Comparison of ENCODE assay signal across 11 cellular contexts in the genomic region with DNA sequence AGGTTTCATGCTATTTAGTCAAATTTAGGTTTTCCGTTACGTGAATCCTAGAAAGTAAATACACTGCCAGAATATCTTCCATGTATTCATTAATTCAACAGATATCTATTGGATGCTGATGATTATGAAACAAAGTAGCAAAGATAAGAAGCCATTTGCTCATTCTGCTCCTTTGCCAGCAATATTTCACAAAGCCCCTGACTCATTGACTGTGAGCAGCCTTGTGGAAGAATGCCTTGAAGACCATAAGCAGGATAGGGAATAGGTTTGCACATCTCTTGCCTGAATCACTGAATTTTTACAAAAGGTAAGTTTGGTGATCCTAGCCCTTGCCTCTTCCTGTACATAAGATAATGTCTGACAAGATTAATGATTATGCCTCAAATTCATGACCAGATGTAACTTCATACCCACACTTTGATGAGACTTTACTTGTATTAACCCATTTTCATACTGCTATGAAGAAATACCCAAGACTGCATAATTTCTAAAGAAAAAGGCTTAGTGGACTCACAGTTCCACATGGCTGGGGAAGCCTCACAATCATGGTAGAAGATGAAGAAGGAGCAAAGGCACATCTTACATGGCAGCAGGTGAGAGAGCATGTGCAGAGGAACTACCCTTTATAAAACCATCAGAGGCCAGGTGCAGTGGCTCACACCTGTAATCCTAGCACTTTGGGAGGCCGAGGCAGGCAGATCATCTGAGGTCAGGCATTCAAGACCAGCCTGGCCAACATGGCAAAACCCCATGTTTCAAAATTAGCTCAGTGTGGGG. TPM values are rescaled to one million over a fixed set of nuclear protein-coding genes. Genes with fewer than 3 reads are reported as not detected.
DNase-seq lines count a peak whose midpoint lies in the region; ATAC-seq, FAIRE-seq and TF ChIP-seq lines count a peak whose summit lies in the region.
"Had no signal": no experiment of that assay in that cellular context is flagged by ENCODE, and none has a peak within 500 bp of the region (broad histone marks: within the 10 kb centered on the region; RNA-seq: fewer than 3 reads in every experiment).

No MANE protein-coding gene starts in this region.

- ATAC-seq in WTC11 = no peak
- ATAC-seq: gastroesophageal sphincter had no signal

- POLR2A ChIA-PET in WTC11 (lab: Charles Lee) = no interaction called here

- CTCF ChIA-PET in WTC11 (lab: Charles Lee) = no interaction called here

- peaks cover 17% of the 10 kb centered on the region for H3K36me3 Mint-ChIP-seq in activated naive CD4-positive, alpha-beta T cell treated with anti-CD3 and anti-CD28 coated beads, Interleukin-2, amount 50 U/mL, for 24 hours
- peaks cover 27% of the 10 kb centered on the region for H3K36me3 Mint-ChIP-seq in WTC11

- no peak overlapping the region for H3K4me3 ChIP-seq in foreskin fibroblast (ENCODE audit: low read depth in 1 of 2, low read length in 2 of 2)

- FAIRE-seq in D721Med (lab: Jason Lieb, UNC) = no peak
- FAIRE-seq: GM18507 had no signal

- H3K9me3 Mint-ChIP-seq in activated naive CD4-positive, alpha-beta T cell treated with anti-CD3 and anti-CD28 coated beads, Interleukin-2, amount 50 U/mL, for 24 hours = peaks cover 5% of the 10 kb centered on the region
- peaks cover 17% of the 10 kb centered on the region for H3K9me3 Mint-ChIP-seq in WTC11

- DNase-seq in activated naive CD4-positive, alpha-beta T cell treated with anti-CD3 and anti-CD28 coated beads, Interleukin-2, amount 50 U/mL, for 16 hours = no peak
- no peak for DNase-seq in WTC11 (ENCODE audit: low spot score)
- DNase-seq in foreskin fibroblast = peak; percentile 54 to 67
- DNase-seq in stromal cell of bone marrow (ENCODE audit: low read depth) = peak; percentile 55
- DNase-seq in D721Med (ENCODE audit: insufficient read length, low spot score) = no peak
- DNase-seq in NCI-H2196 treated with DMSO at 0.1 percent for 48 hours (lab: John Stamatoyannopoulos, UW; ENCODE audit: unreplicated experiment) = no peak
- no peak for DNase-seq in NOMO-1 treated with DMSO at 0.1 percent for 48 hours (lab: John Stamatoyannopoulos, UW; ENCODE audit: unreplicated experiment)
- DNase-seq: amniotic stem cell had no signal

- peak overlapping the region; percentile 63 for H3K4me3 Mint-ChIP-seq in activated naive CD4-positive, alpha-beta T cell treated with anti-CD3 and anti-CD28 coated beads, Interleukin-2, amount 50 U/mL, for 24 hours
- peak overlapping the region; percentile 97 for H3K4me3 Mint-ChIP-seq in WTC11

- peaks cover 36% of the 10 kb centered on the region for H3K4me1 Mint-ChIP-seq in activated naive CD4-positive, alpha-beta T cell treated with anti-CD3 and anti-CD28 coated beads, Interleukin-2, amount 50 U/mL, for 24 hours
- H3K4me1 Mint-ChIP-seq in WTC11 = peaks cover 29% of the 10 kb centered on the region

- H3K27me3 Mint-ChIP-seq in activated naive CD4-positive, alpha-beta T cell treated with anti-CD3 and anti-CD28 coated beads, Interleukin-2, amount 50 U/mL, for 24 hours = no peaks in the 10 kb centered on the region
- no peaks in the 10 kb centered on the region for H3K27me3 Mint-ChIP-seq in WTC11 (ENCODE audit: low read depth)

- peak overlapping the region; percentile 43 for H3K27ac Mint-ChIP-seq in activated naive CD4-positive, alpha-beta T cell treated with anti-CD3 and anti-CD28 coated beads, Interleukin-2, amount 50 U/mL, for 24 hours
- H3K27ac Mint-ChIP-seq in WTC11 = no peak overlapping the region

- TF ChIP-seq CTCF in WTC11 (IDR thresholded peaks at IDR 0.05) (no peak), foreskin fibroblast (IDR thresholded peaks at IDR 0.05; ENCODE audit: low read depth, low read length) (no peak), D721Med (IDR thresholded peaks at IDR 0.05; ENCODE audit: insufficient read depth, missing control alignments) (no peak)

TF ChIP-seq in WTC11, 78 proteins besides CTCF, POLR2A, EP300 and RAD21:
- TF ChIP-seq RORB (CRISPR knock-in tag; IDR thresholded peaks at IDR 0.05) (no peak), HMGA2 (CRISPR knock-in tag; IDR thresholded peaks at IDR 0.05) (no peak), CBFB (CRISPR knock-in tag; IDR thresholded peaks at IDR 0.05; ENCODE audit: low read depth) (no peak), ATF1 (CRISPR knock-in tag; IDR thresholded peaks at IDR 0.05) (no peak), SMAD3 (CRISPR knock-in tag; IDR thresholded peaks at IDR 0.05; ENCODE audit: borderline replicate concordance) (no peak), GABPB1 (CRISPR knock-in tag; IDR thresholded peaks at IDR 0.05) (no peak), TEAD4 (CRISPR knock-in tag; IDR thresholded peaks at IDR 0.05) (no peak), TEAD1 (CRISPR knock-in tag; IDR thresholded peaks at IDR 0.05) (no peak)
- TF ChIP-seq, protein P1, sequence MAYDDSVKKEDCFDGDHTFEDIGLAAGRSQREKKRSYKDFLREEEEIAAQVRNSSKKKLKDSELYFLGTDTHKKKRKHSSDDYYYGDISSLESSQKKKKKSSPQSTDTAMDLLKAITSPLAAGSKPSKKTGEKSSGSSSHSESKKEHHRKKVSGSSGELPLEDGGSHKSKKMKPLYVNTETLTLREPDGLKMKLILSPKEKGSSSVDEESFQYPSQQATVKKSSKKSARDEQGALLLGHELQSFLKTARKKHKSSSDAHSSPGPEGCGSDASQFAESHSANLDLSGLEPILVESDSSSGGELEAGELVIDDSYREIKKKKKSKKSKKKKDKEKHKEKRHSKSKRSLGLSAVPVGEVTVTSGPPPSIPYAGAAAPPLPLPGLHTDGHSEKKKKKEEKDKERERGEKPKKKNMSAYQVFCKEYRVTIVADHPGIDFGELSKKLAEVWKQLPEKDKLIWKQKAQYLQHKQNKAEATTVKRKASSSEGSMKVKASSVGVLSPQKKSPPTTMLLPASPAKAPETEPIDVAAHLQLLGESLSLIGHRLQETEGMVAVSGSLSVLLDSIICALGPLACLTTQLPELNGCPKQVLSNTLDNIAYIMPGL (CRISPR knock-in tag; IDR thresholded peaks at IDR 0.05) = no peak
- TF ChIP-seq, protein P2, sequence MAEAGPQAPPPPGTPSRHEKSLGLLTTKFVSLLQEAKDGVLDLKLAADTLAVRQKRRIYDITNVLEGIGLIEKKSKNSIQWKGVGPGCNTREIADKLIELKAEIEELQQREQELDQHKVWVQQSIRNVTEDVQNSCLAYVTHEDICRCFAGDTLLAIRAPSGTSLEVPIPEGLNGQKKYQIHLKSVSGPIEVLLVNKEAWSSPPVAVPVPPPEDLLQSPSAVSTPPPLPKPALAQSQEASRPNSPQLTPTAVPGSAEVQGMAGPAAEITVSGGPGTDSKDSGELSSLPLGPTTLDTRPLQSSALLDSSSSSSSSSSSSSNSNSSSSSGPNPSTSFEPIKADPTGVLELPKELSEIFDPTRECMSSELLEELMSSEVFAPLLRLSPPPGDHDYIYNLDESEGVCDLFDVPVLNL (CRISPR knock-in tag; IDR thresholded peaks at IDR 0.05; ENCODE audit: borderline replicate concordance, low read depth) = no peak
- TF ChIP-seq, protein P3, sequence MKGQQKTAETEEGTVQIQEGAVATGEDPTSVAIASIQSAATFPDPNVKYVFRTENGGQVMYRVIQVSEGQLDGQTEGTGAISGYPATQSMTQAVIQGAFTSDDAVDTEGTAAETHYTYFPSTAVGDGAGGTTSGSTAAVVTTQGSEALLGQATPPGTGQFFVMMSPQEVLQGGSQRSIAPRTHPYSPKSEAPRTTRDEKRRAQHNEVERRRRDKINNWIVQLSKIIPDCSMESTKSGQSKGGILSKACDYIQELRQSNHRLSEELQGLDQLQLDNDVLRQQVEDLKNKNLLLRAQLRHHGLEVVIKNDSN (CRISPR knock-in tag; IDR thresholded peaks at IDR 0.05) = no peak
TF ChIP-seq in WTC11: peak in this region for 0.

RNA-seq across cellular contexts. Expression of a gene that starts 1.6 kb away (rescaled TPM):
- 20.5 to 22.9 TPM (median 21.7 TPM) in 3 replicates for total RNA-seq in WTC11 (2021)

Comparison
In these comparisons a context has a peak if more than half of its experiments do, and no peak if none do; other contexts are left out.
1. DNase-seq: peak in foreskin fibroblast (2 of 2) and stromal cell of bone marrow (single experiment); none in activated naive CD4-positive, alpha-beta T cell treated with anti-CD3 and anti-CD28 coated beads, Interleukin-2, amount 50 U/mL, for 16 hours (single experiment), WTC11 (single experiment), D721Med (single experiment), NCI-H2196 treated with DMSO at 0.1 percent for 48 hours (single experiment) and NOMO-1 treated with DMSO at 0.1 percent for 48 hours (single experiment).